Comparison of ENCODE assay signal across 1 cellular context in the genomic region with DNA sequence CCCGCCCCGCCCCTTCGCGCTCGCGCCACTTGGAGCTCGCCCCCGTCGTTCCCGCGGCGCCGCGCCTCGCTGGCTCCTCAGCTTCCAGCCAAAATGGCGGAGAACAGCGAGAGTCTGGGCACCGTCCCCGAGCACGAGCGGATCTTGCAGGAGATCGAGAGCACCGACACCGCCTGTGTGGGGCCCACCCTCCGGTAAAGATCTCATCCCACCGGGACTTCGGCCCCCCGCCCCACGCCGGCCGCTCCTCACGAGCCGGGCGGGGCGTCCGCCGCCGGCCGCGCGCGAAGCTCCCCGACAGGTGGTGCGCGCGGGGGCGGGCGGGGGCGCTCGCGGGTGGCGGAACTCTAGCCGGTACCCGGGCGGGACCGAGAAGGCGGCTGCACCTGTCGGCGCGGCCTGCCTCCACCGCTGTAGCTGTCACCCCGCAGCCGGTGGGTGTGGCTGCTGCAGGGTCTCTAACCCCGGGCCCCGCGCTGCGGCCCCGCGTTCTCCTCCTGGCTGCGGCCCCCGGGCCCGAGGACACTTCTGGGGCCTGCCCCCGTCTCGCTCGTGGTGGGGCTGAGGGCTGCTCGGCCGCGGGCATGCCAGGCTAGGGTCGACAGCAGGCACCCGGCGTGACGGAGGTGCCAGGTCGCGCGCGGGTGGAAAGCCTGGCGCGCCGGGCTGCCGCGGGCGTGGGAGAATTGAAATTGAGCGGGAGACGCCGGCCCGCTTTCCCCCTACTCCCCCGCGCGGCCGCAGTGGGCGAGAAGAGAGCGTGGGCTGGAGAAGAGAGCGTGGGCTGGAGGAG.
A peak's percentile ranks its signal among the peaks of the same experiment; 100 is the strongest.
TF ChIP-seq lines count a peak whose summit lies in the region.

Gene EXOC6, plus strand, starts transcription at position 80 of the 793 bp plus-strand sequence. Its CDS starts 14 bp downstream, at position 94.

TF ChIP-seq in K562, 482 proteins besides CTCF, POLR2A, EP300 and RAD21 (continued from another document and continues in another):
- no peak for TF ChIP-seq GTF3C2 (IDR thresholded peaks at IDR 0.05; ENCODE audit: borderline replicate concordance, extremely low read depth, insufficient read length)
- TF ChIP-seq TARDBP (IDR thresholded peaks at IDR 0.05), result no peak
- no peak for TF ChIP-seq SMARCB1 (IDR thresholded peaks at IDR 0.05; ENCODE audit: insufficient read length, low read depth)
- no peak for TF ChIP-seq STAT5A (IDR thresholded peaks at IDR 0.05; ENCODE audit: borderline replicate concordance, low read length)
- TF ChIP-seq, protein P1, sequence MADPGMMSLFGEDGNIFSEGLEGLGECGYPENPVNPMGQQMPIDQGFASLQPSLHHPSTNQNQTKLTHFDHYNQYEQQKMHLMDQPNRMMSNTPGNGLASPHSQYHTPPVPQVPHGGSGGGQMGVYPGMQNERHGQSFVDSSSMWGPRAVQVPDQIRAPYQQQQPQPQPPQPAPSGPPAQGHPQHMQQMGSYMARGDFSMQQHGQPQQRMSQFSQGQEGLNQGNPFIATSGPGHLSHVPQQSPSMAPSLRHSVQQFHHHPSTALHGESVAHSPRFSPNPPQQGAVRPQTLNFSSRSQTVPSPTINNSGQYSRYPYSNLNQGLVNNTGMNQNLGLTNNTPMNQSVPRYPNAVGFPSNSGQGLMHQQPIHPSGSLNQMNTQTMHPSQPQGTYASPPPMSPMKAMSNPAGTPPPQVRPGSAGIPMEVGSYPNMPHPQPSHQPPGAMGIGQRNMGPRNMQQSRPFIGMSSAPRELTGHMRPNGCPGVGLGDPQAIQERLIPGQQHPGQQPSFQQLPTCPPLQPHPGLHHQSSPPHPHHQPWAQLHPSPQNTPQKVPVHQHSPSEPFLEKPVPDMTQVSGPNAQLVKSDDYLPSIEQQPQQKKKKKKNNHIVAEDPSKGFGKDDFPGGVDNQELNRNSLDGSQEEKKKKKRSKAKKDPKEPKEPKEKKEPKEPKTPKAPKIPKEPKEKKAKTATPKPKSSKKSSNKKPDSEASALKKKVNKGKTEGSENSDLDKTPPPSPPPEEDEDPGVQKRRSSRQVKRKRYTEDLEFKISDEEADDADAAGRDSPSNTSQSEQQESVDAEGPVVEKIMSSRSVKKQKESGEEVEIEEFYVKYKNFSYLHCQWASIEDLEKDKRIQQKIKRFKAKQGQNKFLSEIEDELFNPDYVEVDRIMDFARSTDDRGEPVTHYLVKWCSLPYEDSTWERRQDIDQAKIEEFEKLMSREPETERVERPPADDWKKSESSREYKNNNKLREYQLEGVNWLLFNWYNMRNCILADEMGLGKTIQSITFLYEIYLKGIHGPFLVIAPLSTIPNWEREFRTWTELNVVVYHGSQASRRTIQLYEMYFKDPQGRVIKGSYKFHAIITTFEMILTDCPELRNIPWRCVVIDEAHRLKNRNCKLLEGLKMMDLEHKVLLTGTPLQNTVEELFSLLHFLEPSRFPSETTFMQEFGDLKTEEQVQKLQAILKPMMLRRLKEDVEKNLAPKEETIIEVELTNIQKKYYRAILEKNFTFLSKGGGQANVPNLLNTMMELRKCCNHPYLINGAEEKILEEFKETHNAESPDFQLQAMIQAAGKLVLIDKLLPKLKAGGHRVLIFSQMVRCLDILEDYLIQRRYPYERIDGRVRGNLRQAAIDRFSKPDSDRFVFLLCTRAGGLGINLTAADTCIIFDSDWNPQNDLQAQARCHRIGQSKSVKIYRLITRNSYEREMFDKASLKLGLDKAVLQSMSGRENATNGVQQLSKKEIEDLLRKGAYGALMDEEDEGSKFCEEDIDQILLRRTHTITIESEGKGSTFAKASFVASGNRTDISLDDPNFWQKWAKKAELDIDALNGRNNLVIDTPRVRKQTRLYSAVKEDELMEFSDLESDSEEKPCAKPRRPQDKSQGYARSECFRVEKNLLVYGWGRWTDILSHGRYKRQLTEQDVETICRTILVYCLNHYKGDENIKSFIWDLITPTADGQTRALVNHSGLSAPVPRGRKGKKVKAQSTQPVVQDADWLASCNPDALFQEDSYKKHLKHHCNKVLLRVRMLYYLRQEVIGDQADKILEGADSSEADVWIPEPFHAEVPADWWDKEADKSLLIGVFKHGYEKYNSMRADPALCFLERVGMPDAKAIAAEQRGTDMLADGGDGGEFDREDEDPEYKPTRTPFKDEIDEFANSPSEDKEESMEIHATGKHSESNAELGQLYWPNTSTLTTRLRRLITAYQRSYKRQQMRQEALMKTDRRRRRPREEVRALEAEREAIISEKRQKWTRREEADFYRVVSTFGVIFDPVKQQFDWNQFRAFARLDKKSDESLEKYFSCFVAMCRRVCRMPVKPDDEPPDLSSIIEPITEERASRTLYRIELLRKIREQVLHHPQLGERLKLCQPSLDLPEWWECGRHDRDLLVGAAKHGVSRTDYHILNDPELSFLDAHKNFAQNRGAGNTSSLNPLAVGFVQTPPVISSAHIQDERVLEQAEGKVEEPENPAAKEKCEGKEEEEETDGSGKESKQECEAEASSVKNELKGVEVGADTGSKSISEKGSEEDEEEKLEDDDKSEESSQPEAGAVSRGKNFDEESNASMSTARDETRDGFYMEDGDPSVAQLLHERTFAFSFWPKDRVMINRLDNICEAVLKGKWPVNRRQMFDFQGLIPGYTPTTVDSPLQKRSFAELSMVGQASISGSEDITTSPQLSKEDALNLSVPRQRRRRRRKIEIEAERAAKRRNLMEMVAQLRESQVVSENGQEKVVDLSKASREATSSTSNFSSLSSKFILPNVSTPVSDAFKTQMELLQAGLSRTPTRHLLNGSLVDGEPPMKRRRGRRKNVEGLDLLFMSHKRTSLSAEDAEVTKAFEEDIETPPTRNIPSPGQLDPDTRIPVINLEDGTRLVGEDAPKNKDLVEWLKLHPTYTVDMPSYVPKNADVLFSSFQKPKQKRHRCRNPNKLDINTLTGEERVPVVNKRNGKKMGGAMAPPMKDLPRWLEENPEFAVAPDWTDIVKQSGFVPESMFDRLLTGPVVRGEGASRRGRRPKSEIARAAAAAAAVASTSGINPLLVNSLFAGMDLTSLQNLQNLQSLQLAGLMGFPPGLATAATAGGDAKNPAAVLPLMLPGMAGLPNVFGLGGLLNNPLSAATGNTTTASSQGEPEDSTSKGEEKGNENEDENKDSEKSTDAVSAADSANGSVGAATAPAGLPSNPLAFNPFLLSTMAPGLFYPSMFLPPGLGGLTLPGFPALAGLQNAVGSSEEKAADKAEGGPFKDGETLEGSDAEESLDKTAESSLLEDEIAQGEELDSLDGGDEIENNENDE (IDR thresholded peaks at IDR 0.05; ENCODE audit: low read depth, low read length), result no peak
- TF ChIP-seq TBL1XR1 (IDR thresholded peaks at IDR 0.05; ENCODE audit: low read length in 2 of 2), result no peak
- TF ChIP-seq SPI1 (IDR thresholded peaks at IDR 0.05; ENCODE audit: borderline replicate concordance, low read depth, low read length), result no peak
- TF ChIP-seq POU5F1 (IDR thresholded peaks at IDR 0.05; ENCODE audit: borderline replicate concordance, low read depth, low read length, partially characterized antibody), result no peak
- no peak for TF ChIP-seq HEY1 (CRISPR knock-in tag; IDR thresholded peaks at IDR 0.05; ENCODE audit: borderline replicate concordance)
- TF ChIP-seq POLR2AphosphoS2 (IDR thresholded peaks at IDR 0.05; ENCODE audit: low read length), result no peak
- TF ChIP-seq, protein P2, sequence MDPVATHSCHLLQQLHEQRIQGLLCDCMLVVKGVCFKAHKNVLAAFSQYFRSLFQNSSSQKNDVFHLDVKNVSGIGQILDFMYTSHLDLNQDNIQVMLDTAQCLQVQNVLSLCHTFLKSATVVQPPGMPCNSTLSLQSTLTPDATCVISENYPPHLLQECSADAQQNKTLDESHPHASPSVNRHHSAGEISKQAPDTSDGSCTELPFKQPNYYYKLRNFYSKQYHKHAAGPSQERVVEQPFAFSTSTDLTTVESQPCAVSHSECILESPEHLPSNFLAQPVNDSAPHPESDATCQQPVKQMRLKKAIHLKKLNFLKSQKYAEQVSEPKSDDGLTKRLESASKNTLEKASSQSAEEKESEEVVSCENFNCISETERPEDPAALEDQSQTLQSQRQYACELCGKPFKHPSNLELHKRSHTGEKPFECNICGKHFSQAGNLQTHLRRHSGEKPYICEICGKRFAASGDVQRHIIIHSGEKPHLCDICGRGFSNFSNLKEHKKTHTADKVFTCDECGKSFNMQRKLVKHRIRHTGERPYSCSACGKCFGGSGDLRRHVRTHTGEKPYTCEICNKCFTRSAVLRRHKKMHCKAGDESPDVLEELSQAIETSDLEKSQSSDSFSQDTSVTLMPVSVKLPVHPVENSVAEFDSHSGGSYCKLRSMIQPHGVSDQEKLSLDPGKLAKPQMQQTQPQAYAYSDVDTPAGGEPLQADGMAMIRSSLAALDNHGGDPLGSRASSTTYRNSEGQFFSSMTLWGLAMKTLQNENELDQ (CRISPR knock-in tag; IDR thresholded peaks at IDR 0.05; ENCODE audit: borderline replicate concordance), result no peak
- no peak for TF ChIP-seq ZFP36 (IDR thresholded peaks at IDR 0.05; ENCODE audit: low read depth, low read length, partially characterized antibody)
- TF ChIP-seq ZNF3 (CRISPR knock-in tag; IDR thresholded peaks at IDR 0.05), result no peak
- TF ChIP-seq MEIS2 (IDR thresholded peaks at IDR 0.05; ENCODE audit: partially characterized antibody), result no peak
- TF ChIP-seq, protein P3, sequence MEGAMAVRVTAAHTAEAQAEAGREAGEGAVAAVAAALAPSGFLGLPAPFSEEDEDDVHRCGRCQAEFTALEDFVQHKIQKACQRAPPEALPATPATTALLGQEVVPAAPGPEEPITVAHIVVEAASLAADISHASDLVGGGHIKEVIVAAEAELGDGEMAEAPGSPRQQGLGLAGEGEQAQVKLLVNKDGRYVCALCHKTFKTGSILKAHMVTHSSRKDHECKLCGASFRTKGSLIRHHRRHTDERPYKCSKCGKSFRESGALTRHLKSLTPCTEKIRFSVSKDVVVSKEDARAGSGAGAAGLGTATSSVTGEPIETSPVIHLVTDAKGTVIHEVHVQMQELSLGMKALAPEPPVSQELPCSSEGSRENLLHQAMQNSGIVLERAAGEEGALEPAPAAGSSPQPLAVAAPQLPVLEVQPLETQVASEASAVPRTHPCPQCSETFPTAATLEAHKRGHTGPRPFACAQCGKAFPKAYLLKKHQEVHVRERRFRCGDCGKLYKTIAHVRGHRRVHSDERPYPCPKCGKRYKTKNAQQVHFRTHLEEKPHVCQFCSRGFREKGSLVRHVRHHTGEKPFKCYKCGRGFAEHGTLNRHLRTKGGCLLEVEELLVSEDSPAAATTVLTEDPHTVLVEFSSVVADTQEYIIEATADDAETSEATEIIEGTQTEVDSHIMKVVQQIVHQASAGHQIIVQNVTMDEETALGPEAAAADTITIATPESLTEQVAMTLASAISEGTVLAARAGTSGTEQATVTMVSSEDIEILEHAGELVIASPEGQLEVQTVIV (CRISPR knock-in tag; IDR thresholded peaks at IDR 0.05; ENCODE audit: borderline replicate concordance), result no peak
- no peak for TF ChIP-seq PPARD (CRISPR knock-in tag; IDR thresholded peaks at IDR 0.05)
- TF ChIP-seq, protein P4, sequence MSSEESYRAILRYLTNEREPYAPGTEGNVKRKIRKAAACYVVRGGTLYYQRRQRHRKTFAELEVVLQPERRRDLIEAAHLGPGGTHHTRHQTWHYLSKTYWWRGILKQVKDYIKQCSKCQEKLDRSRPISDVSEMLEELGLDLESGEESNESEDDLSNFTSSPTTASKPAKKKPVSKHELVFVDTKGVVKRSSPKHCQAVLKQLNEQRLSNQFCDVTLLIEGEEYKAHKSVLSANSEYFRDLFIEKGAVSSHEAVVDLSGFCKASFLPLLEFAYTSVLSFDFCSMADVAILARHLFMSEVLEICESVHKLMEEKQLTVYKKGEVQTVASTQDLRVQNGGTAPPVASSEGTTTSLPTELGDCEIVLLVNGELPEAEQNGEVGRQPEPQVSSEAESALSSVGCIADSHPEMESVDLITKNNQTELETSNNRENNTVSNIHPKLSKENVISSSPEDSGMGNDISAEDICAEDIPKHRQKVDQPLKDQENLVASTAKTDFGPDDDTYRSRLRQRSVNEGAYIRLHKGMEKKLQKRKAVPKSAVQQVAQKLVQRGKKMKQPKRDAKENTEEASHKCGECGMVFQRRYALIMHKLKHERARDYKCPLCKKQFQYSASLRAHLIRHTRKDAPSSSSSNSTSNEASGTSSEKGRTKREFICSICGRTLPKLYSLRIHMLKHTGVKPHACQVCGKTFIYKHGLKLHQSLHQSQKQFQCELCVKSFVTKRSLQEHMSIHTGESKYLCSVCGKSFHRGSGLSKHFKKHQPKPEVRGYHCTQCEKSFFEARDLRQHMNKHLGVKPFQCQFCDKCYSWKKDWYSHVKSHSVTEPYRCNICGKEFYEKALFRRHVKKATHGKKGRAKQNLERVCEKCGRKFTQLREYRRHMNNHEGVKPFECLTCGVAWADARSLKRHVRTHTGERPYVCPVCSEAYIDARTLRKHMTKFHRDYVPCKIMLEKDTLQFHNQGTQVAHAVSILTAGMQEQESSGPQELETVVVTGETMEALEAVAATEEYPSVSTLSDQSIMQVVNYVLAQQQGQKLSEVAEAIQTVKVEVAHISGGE (CRISPR knock-in tag; IDR thresholded peaks at IDR 0.05), result peak; percentile 67 to 95 (median 73); a peak in 5 of 6 replicates
- no peak for TF ChIP-seq MAFF (IDR thresholded peaks at IDR 0.05; ENCODE audit: low read length)
- TF ChIP-seq ADNP (tag; IDR thresholded peaks at IDR 0.05), result no peak
- TF ChIP-seq ZNF140 (CRISPR knock-in tag; IDR thresholded peaks at IDR 0.05), result no peak
- TF ChIP-seq ZNF584 (CRISPR knock-in tag; IDR thresholded peaks at IDR 0.05; ENCODE audit: low read depth), result peak; percentile 85; the same call in 1 of the 2 replicates
- TF ChIP-seq, protein P5, sequence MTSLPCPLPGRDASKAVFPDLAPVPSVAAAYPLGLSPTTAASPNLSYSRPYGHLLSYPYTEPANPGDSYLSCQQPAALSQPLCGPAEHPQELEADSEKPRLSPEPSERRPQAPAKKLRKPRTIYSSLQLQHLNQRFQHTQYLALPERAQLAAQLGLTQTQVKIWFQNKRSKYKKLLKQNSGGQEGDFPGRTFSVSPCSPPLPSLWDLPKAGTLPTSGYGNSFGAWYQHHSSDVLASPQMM (CRISPR knock-in tag; IDR thresholded peaks at IDR 0.05), result no peak
